7 cellular contexts compared by ENCODE assay signal in genomic region chr21:44930543-44930981, GRCh38. TPM values are rescaled to one million over a fixed set of nuclear protein-coding genes. Genes with fewer than 3 reads are reported as not detected.
DNase-seq lines count a peak whose midpoint lies in the region; ATAC-seq and TF ChIP-seq lines count a peak whose summit lies in the region.

No MANE protein-coding gene starts in this region.

- peak; percentile 46 for ATAC-seq in stimulated activated memory B cell treated with anti-CD40 and anti-IgM and Interleukin-4, amounts not matched to agents 10 μg/mL and 1 μg/mL and 100 μg/mL, for 72 hours
- no peak for ATAC-seq in HG03469 (IDR thresholded peaks at IDR 0.05; ENCODE audit: unreplicated experiment)

- TF ChIP-seq CTCF in glutamatergic neuron (IDR thresholded peaks at IDR 0.05; ENCODE audit: partially characterized antibody, unreplicated experiment) = no peak

- DNase-seq in activated CD4-positive, alpha-beta memory T cell treated with anti-CD3 and anti-CD28 coated beads, Interleukin-2, amount 10 ng/mL, durations not matched to agents 7 days and 5 days = peak; percentile 78
- no peak for DNase-seq in glutamatergic neuron
- DNase-seq in NCI-H774 (lab: John Stamatoyannopoulos, UW) = no peak
- no peak for DNase-seq in islet precursor cell

- peak overlapping the region; percentile 88 to 98 (median 96) for H3K4me3 Mint-ChIP-seq in IgD-negative memory B cell
- peak overlapping the region; percentile 81 for H3K4me3 Mint-ChIP-seq in activated CD4-positive, alpha-beta memory T cell treated with anti-CD3 and anti-CD28 coated beads, Interleukin-2, amount 10 ng/mL, durations not matched to agents 7 days and 5 days
- peak overlapping the region; percentile 76 for H3K4me3 Mint-ChIP-seq in glutamatergic neuron (ENCODE audit: unreplicated experiment)
- peak overlapping the region; percentile 75 for H3K4me3 Mint-ChIP-seq in stimulated activated memory B cell treated with anti-CD40 and anti-IgM and Interleukin-4, amounts not matched to agents 10 μg/mL and 1 μg/mL and 100 μg/mL, for 72 hours

- H3K4me1 Mint-ChIP-seq in IgD-negative memory B cell (peaks cover 25 to 44% (median 42%) of the 10 kb centered on the region in 3 donors), glutamatergic neuron (ENCODE audit: low read depth, unreplicated experiment) (peaks cover 3% of the 10 kb centered on the region)
- peaks cover 58% of the 10 kb centered on the region for H3K4me1 Mint-ChIP-seq in activated CD4-positive, alpha-beta memory T cell treated with anti-CD3 and anti-CD28 coated beads, Interleukin-2, amount 10 ng/mL, durations not matched to agents 7 days and 5 days
- H3K4me1 Mint-ChIP-seq in stimulated activated memory B cell treated with anti-CD40 and anti-IgM and Interleukin-4, amounts not matched to agents 10 μg/mL and 1 μg/mL and 100 μg/mL, for 72 hours = peaks cover 69% of the 10 kb centered on the region

- H3K27me3 Mint-ChIP-seq in IgD-negative memory B cell = no peaks in the 10 kb centered on the region
- H3K27me3 Mint-ChIP-seq in activated CD4-positive, alpha-beta memory T cell treated with anti-CD3 and anti-CD28 coated beads, Interleukin-2, amount 10 ng/mL, durations not matched to agents 7 days and 5 days = no peaks in the 10 kb centered on the region
- peaks cover 24% of the 10 kb centered on the region for H3K27me3 Mint-ChIP-seq in glutamatergic neuron (ENCODE audit: unreplicated experiment)
- H3K27me3 Mint-ChIP-seq in stimulated activated memory B cell treated with anti-CD40 and anti-IgM and Interleukin-4, amounts not matched to agents 10 μg/mL and 1 μg/mL and 100 μg/mL, for 72 hours = no peaks in the 10 kb centered on the region

- POLR2A ChIA-PET in activated CD4-positive, alpha-beta memory T cell treated with anti-CD3 and anti-CD28 coated beads, Interleukin-2, amount 10 ng/mL, durations not matched to agents 7 days and 5 days (lab: Charles Lee) = interaction anchor here (1.3 to 9.1 kb wide), 8 partner anchors 9 to 130 kb away, joined by 4 to 203 read pairs (median 12); partner anchors contain the start of genes ITGB2, PTTG1IP, SLX9 and SUMO3

- H3K36me3 Mint-ChIP-seq in IgD-negative memory B cell = no peaks in the 10 kb centered on the region
- peaks cover 12% of the 10 kb centered on the region for H3K36me3 Mint-ChIP-seq in activated CD4-positive, alpha-beta memory T cell treated with anti-CD3 and anti-CD28 coated beads, Interleukin-2, amount 10 ng/mL, durations not matched to agents 7 days and 5 days (ENCODE audit: low read depth)
- no peaks in the 10 kb centered on the region for H3K36me3 Mint-ChIP-seq in glutamatergic neuron (ENCODE audit: unreplicated experiment)
- H3K36me3 Mint-ChIP-seq in stimulated activated memory B cell treated with anti-CD40 and anti-IgM and Interleukin-4, amounts not matched to agents 10 μg/mL and 1 μg/mL and 100 μg/mL, for 72 hours = no peaks in the 10 kb centered on the region

- peak overlapping the region; percentile 94 to 97 (median 94) for H3K27ac Mint-ChIP-seq in IgD-negative memory B cell
- peak overlapping the region; percentile 94 for H3K27ac Mint-ChIP-seq in activated CD4-positive, alpha-beta memory T cell treated with anti-CD3 and anti-CD28 coated beads, Interleukin-2, amount 10 ng/mL, durations not matched to agents 7 days and 5 days
- H3K27ac Mint-ChIP-seq in glutamatergic neuron (ENCODE audit: unreplicated experiment) = no peak overlapping the region
- peak overlapping the region; percentile 86 for H3K27ac Mint-ChIP-seq in stimulated activated memory B cell treated with anti-CD40 and anti-IgM and Interleukin-4, amounts not matched to agents 10 μg/mL and 1 μg/mL and 100 μg/mL, for 72 hours

- H3K9me3 Mint-ChIP-seq in IgD-negative memory B cell (peaks cover 0 to 2% (median 0%) of the 10 kb centered on the region in 3 donors), glutamatergic neuron (ENCODE audit: unreplicated experiment) (peaks cover 3% of the 10 kb centered on the region)
- H3K9me3 Mint-ChIP-seq in activated CD4-positive, alpha-beta memory T cell treated with anti-CD3 and anti-CD28 coated beads, Interleukin-2, amount 10 ng/mL, durations not matched to agents 7 days and 5 days = no peaks in the 10 kb centered on the region
- no peaks in the 10 kb centered on the region for H3K9me3 Mint-ChIP-seq in stimulated activated memory B cell treated with anti-CD40 and anti-IgM and Interleukin-4, amounts not matched to agents 10 μg/mL and 1 μg/mL and 100 μg/mL, for 72 hours

- CTCF ChIA-PET in activated CD4-positive, alpha-beta memory T cell treated with anti-CD3 and anti-CD28 coated beads, Interleukin-2, amount 10 ng/mL, durations not matched to agents 7 days and 5 days (lab: Charles Lee) = interaction anchor here (0.6 to 3.1 kb wide), 7 partner anchors 10 to 210 kb away, joined by 3 to 30 read pairs (median 4); partner anchors contain the start of genes ITGB2 and PTTG1IP

RNA-seq across cellular contexts. Expression of gene SLX9, which starts 9.3 kb away (rescaled TPM):
- polyA plus RNA-seq in IgD-negative memory B cell = 12.3 TPM
- 10 to 100 TPM; 42.4 to 47.0 TPM for total RNA-seq in activated CD4-positive, alpha-beta memory T cell treated with anti-CD3 and anti-CD28 coated beads, Interleukin-2, amount 10 ng/mL, durations not matched to agents 7 days and 5 days
- total RNA-seq in glutamatergic neuron (ENCODE audit: unreplicated experiment) = 30.7 TPM

RNA-seq across cellular contexts. Expression of gene ITGB2, which starts 9.9 kb away (rescaled TPM):
- polyA plus RNA-seq in IgD-negative memory B cell = 294 TPM
- 100 to 1,000 TPM; 631 to 642 TPM for total RNA-seq in activated CD4-positive, alpha-beta memory T cell treated with anti-CD3 and anti-CD28 coated beads, Interleukin-2, amount 10 ng/mL, durations not matched to agents 7 days and 5 days
- total RNA-seq in glutamatergic neuron (ENCODE audit: unreplicated experiment) = 0.91 TPM

RNA-seq across cellular contexts. Expression of gene PTTG1IP, which starts 57.1 kb away (rescaled TPM):
- 44.7 TPM for polyA plus RNA-seq in IgD-negative memory B cell
- total RNA-seq in activated CD4-positive, alpha-beta memory T cell treated with anti-CD3 and anti-CD28 coated beads, Interleukin-2, amount 10 ng/mL, durations not matched to agents 7 days and 5 days = 10 to 100 TPM; 80.3 to 82.6 TPM
- 249 TPM for total RNA-seq in glutamatergic neuron (ENCODE audit: unreplicated experiment)

Comparison
In these comparisons a context has a peak if more than half of its experiments do, and no peak if none do; other contexts are left out.
1. RNA of gene ITGB2, which starts 9.9 kb away (total RNA-seq): 631 to 642 TPM in activated CD4-positive, alpha-beta memory T cell treated with anti-CD3 and anti-CD28 coated beads, Interleukin-2, amount 10 ng/mL, durations not matched to agents 7 days and 5 days; 0.91 TPM in glutamatergic neuron (single experiment); every median in the first group is over 100 times any median in the second.
2. Peak in every context shown above with its lines, with median percentiles within 50 percentile points of each other: H3K4me3 Mint-ChIP-seq.